1 cellular context compared by ENCODE assay signal in the genomic region with DNA sequence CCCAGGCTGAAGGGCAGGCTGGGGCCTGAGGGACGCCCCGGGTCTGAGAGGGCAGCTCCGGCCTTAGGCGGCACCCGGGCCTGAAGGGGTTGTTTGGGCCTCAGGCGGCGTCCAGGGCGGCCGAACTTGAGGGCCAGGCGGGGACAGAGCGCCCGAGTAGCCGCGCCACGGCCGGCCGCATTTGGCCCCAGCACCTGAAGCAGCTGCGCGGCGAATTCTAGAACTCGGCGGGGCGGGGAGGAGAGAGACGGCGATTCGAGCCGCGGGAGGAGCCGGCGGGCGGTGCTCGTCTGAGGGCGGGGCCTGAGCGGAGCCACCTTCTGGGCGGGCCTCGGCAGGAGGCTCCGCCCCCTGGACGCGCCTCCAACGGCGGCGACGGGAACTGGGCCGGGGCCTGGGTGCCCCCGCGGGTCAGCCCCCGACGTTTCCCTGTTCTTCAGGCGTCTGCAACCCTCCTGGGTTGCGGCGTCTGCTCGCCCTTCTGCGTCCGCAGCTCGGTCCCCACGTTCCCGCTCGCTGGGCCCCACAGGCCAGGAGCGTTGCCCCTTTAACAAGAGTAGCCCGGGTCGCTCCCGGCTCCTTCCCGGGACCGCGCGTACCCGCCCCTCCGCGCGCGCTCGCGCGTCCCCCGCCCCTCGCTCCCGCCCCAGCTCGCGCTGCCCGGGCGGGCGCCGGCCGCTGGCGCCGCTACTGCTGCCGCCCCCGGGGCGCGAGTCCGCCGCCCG.
A peak's percentile ranks its signal among the peaks of the same experiment; 100 is the strongest.
TF ChIP-seq lines count a peak whose summit lies in the region.

A gene with protein sequence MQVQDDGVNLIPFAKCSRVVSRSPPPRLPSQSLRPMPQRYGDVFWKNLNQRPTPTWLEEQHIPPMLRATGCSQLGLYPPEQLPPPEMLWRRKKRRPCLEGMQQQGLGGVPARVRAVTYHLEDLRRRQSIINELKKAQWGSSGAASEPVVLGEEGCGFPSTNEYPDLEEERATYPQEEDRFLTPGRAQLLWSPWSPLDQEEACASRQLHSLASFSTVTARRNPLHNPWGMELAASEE (minus strand): TSS at position 221 of the 725 bp plus-strand sequence. CDS start 3,085 bp downstream, outside the sequence.
A gene (plus strand): TSS at position 649 of the 725 bp plus-strand sequence. CDS start 2,297 bp downstream, outside the sequence.

TF ChIP-seq in HepG2, 621 proteins besides CTCF, POLR2A, EP300 and RAD21 (continued from another document and continues in another):
- TF ChIP-seq ZFP90 (CRISPR knock-in tag; IDR thresholded peaks at IDR 0.05; ENCODE audit: borderline replicate concordance) (no peak), KAT8 (CRISPR knock-in tag; IDR thresholded peaks at IDR 0.05) (peak; percentile 39; the same call in 1 of the 2 replicates), HMGA1 (CRISPR knock-in tag; conservative IDR thresholded peaks at IDR 0.05) (no peak), MAFF (IDR thresholded peaks at IDR 0.05; ENCODE audit: low read depth, low read length) (no peak), ISL2 (CRISPR knock-in tag; IDR thresholded peaks at IDR 0.05) (peak; percentile 60; the same call in 1 of the 2 replicates), ZNF530 (CRISPR knock-in tag; IDR thresholded peaks at IDR 0.05; ENCODE audit: low read depth) (no peak), U2AF1 (optimal IDR thresholded peaks at IDR 0.05; ENCODE audit: low read depth, low read length) (no peak), ZSCAN9 (CRISPR knock-in tag; IDR thresholded peaks at IDR 0.05; ENCODE audit: borderline replicate concordance) (no peak), RELA (CRISPR knock-in tag; IDR thresholded peaks at IDR 0.05) (no peak), ZNF839 (CRISPR knock-in tag; IDR thresholded peaks at IDR 0.05; ENCODE audit: borderline replicate concordance) (0 out of 2 replicates have a peak, but pooled peaks have one; percentile 42), ZNF772 (CRISPR knock-in tag; IDR thresholded peaks at IDR 0.05) (peak; percentile 25; the same call in 1 of the 2 replicates), RFXAP (CRISPR knock-in tag; IDR thresholded peaks at IDR 0.05; ENCODE audit: borderline replicate concordance) (peak; percentile 70; the same call in 1 of the 2 replicates), RORA (CRISPR knock-in tag; IDR thresholded peaks at IDR 0.05) (no peak), JUN (CRISPR knock-in tag; IDR thresholded peaks at IDR 0.05) (no peak), ZSCAN20 (CRISPR knock-in tag; IDR thresholded peaks at IDR 0.05; ENCODE audit: borderline replicate concordance) (no peak), PAX8 (CRISPR knock-in tag; IDR thresholded peaks at IDR 0.05; ENCODE audit: borderline replicate concordance) (no peak), ZNF17 (CRISPR knock-in tag; IDR thresholded peaks at IDR 0.05) (no peak), ZNF337 (CRISPR knock-in tag; IDR thresholded peaks at IDR 0.05; ENCODE audit: borderline replicate concordance, low read depth) (no peak), ZNF629 (CRISPR knock-in tag; conservative IDR thresholded peaks at IDR 0.05) (no peak), ZNF720 (CRISPR knock-in tag; IDR thresholded peaks at IDR 0.05) (no peak), MEIS2 (CRISPR knock-in tag; IDR thresholded peaks at IDR 0.05) (no peak; the same call in 1 of the 2 replicates), ZNF256 (CRISPR knock-in tag; conservative IDR thresholded peaks at IDR 0.05) (no peak), ZFAT (CRISPR knock-in tag; conservative IDR thresholded peaks at IDR 0.05) (no peak), SPEN (CRISPR knock-in tag; IDR thresholded peaks at IDR 0.05; ENCODE audit: low read depth) (no peak), ZNF557 (CRISPR knock-in tag; IDR thresholded peaks at IDR 0.05) (no peak), ATRX (CRISPR knock-in tag; IDR thresholded peaks at IDR 0.05; ENCODE audit: borderline replicate concordance) (no peak), PHF20 (CRISPR knock-in tag; IDR thresholded peaks at IDR 0.05) (no peak), STAT5B (CRISPR knock-in tag; IDR thresholded peaks at IDR 0.05) (no peak), ZNF724P (CRISPR knock-in tag; IDR thresholded peaks at IDR 0.05; ENCODE audit: borderline replicate concordance) (no peak), ZNF34 (CRISPR knock-in tag; IDR thresholded peaks at IDR 0.05; ENCODE audit: borderline replicate concordance) (no peak), CBFB (CRISPR knock-in tag; IDR thresholded peaks at IDR 0.05) (no peak), ZBTB42 (CRISPR knock-in tag; IDR thresholded peaks at IDR 0.05) (no peak), MAF1 (CRISPR knock-in tag; IDR thresholded peaks at IDR 0.05; ENCODE audit: borderline replicate concordance) (no peak), POLR2AphosphoS5 (IDR thresholded peaks at IDR 0.05; ENCODE audit: low read depth, low read length) (peak; percentile 68), SIN3B (IDR thresholded peaks at IDR 0.05; ENCODE audit: low read length) (no peak), ZNF101 (CRISPR knock-in tag; IDR thresholded peaks at IDR 0.05; ENCODE audit: borderline replicate concordance, low read depth) (no peak)
- TF ChIP-seq, protein P1, sequence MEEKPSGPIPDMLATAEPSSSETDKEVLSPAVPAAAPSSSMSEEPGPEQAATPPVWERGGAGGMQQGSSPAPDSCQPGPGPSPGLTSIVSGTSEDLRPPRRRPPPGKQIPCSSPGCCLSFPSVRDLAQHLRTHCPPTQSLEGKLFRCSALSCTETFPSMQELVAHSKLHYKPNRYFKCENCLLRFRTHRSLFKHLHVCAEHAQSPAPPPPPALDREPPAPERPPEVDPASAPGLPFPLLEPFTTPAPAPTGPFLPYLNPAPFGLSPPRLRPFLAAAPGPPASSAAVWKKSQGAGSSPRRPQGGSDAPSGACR (CRISPR knock-in tag; IDR thresholded peaks at IDR 0.05), result no peak
- TF ChIP-seq, protein P2, sequence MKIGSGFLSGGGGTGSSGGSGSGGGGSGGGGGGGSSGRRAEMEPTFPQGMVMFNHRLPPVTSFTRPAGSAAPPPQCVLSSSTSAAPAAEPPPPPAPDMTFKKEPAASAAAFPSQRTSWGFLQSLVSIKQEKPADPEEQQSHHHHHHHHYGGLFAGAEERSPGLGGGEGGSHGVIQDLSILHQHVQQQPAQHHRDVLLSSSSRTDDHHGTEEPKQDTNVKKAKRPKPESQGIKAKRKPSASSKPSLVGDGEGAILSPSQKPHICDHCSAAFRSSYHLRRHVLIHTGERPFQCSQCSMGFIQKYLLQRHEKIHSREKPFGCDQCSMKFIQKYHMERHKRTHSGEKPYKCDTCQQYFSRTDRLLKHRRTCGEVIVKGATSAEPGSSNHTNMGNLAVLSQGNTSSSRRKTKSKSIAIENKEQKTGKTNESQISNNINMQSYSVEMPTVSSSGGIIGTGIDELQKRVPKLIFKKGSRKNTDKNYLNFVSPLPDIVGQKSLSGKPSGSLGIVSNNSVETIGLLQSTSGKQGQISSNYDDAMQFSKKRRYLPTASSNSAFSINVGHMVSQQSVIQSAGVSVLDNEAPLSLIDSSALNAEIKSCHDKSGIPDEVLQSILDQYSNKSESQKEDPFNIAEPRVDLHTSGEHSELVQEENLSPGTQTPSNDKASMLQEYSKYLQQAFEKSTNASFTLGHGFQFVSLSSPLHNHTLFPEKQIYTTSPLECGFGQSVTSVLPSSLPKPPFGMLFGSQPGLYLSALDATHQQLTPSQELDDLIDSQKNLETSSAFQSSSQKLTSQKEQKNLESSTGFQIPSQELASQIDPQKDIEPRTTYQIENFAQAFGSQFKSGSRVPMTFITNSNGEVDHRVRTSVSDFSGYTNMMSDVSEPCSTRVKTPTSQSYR (CRISPR knock-in tag; IDR thresholded peaks at IDR 0.05; ENCODE audit: borderline replicate concordance), result no peak
- TF ChIP-seq, protein P3, sequence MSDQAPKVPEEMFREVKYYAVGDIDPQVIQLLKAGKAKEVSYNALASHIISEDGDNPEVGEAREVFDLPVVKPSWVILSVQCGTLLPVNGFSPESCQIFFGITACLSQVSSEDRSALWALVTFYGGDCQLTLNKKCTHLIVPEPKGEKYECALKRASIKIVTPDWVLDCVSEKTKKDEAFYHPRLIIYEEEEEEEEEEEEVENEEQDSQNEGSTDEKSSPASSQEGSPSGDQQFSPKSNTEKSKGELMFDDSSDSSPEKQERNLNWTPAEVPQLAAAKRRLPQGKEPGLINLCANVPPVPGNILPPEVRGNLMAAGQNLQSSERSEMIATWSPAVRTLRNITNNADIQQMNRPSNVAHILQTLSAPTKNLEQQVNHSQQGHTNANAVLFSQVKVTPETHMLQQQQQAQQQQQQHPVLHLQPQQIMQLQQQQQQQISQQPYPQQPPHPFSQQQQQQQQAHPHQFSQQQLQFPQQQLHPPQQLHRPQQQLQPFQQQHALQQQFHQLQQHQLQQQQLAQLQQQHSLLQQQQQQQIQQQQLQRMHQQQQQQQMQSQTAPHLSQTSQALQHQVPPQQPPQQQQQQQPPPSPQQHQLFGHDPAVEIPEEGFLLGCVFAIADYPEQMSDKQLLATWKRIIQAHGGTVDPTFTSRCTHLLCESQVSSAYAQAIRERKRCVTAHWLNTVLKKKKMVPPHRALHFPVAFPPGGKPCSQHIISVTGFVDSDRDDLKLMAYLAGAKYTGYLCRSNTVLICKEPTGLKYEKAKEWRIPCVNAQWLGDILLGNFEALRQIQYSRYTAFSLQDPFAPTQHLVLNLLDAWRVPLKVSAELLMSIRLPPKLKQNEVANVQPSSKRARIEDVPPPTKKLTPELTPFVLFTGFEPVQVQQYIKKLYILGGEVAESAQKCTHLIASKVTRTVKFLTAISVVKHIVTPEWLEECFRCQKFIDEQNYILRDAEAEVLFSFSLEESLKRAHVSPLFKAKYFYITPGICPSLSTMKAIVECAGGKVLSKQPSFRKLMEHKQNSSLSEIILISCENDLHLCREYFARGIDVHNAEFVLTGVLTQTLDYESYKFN (CRISPR knock-in tag; conservative IDR thresholded peaks at IDR 0.05), result no peak
- TF ChIP-seq, protein P4, sequence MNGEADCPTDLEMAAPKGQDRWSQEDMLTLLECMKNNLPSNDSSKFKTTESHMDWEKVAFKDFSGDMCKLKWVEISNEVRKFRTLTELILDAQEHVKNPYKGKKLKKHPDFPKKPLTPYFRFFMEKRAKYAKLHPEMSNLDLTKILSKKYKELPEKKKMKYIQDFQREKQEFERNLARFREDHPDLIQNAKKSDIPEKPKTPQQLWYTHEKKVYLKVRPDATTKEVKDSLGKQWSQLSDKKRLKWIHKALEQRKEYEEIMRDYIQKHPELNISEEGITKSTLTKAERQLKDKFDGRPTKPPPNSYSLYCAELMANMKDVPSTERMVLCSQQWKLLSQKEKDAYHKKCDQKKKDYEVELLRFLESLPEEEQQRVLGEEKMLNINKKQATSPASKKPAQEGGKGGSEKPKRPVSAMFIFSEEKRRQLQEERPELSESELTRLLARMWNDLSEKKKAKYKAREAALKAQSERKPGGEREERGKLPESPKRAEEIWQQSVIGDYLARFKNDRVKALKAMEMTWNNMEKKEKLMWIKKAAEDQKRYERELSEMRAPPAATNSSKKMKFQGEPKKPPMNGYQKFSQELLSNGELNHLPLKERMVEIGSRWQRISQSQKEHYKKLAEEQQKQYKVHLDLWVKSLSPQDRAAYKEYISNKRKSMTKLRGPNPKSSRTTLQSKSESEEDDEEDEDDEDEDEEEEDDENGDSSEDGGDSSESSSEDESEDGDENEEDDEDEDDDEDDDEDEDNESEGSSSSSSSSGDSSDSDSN (CRISPR knock-in tag; IDR thresholded peaks at IDR 0.05), result peak; percentile 83
- TF ChIP-seq, protein P5, sequence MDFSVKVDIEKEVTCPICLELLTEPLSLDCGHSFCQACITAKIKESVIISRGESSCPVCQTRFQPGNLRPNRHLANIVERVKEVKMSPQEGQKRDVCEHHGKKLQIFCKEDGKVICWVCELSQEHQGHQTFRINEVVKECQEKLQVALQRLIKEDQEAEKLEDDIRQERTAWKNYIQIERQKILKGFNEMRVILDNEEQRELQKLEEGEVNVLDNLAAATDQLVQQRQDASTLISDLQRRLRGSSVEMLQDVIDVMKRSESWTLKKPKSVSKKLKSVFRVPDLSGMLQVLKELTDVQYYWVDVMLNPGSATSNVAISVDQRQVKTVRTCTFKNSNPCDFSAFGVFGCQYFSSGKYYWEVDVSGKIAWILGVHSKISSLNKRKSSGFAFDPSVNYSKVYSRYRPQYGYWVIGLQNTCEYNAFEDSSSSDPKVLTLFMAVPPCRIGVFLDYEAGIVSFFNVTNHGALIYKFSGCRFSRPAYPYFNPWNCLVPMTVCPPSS (IDR thresholded peaks at IDR 0.05), result no peak
- TF ChIP-seq, protein P6, sequence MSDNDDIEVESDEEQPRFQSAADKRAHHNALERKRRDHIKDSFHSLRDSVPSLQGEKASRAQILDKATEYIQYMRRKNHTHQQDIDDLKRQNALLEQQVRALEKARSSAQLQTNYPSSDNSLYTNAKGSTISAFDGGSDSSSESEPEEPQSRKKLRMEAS (IDR thresholded peaks at IDR 0.05), result no peak; the same call in 1 of the 2 replicates
- TF ChIP-seq, protein P7, sequence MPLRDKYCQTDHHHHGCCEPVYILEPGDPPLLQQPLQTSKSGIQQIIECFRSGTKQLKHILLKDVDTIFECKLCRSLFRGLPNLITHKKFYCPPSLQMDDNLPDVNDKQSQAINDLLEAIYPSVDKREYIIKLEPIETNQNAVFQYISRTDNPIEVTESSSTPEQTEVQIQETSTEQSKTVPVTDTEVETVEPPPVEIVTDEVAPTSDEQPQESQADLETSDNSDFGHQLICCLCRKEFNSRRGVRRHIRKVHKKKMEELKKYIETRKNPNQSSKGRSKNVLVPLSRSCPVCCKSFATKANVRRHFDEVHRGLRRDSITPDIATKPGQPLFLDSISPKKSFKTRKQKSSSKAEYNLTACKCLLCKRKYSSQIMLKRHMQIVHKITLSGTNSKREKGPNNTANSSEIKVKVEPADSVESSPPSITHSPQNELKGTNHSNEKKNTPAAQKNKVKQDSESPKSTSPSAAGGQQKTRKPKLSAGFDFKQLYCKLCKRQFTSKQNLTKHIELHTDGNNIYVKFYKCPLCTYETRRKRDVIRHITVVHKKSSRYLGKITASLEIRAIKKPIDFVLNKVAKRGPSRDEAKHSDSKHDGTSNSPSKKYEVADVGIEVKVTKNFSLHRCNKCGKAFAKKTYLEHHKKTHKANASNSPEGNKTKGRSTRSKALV (CRISPR knock-in tag; IDR thresholded peaks at IDR 0.05), result 0 out of 2 replicates have a peak, but pooled peaks have one; percentile 33
- TF ChIP-seq, protein P8, sequence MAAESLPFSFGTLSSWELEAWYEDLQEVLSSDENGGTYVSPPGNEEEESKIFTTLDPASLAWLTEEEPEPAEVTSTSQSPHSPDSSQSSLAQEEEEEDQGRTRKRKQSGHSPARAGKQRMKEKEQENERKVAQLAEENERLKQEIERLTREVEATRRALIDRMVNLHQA (CRISPR knock-in tag; IDR thresholded peaks at IDR 0.05), result no peak
- TF ChIP-seq, protein P9, sequence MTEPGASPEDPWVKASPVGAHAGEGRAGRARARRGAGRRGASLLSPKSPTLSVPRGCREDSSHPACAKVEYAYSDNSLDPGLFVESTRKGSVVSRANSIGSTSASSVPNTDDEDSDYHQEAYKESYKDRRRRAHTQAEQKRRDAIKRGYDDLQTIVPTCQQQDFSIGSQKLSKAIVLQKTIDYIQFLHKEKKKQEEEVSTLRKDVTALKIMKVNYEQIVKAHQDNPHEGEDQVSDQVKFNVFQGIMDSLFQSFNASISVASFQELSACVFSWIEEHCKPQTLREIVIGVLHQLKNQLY (CRISPR knock-in tag; IDR thresholded peaks at IDR 0.05), result no peak
- TF ChIP-seq, protein P10, sequence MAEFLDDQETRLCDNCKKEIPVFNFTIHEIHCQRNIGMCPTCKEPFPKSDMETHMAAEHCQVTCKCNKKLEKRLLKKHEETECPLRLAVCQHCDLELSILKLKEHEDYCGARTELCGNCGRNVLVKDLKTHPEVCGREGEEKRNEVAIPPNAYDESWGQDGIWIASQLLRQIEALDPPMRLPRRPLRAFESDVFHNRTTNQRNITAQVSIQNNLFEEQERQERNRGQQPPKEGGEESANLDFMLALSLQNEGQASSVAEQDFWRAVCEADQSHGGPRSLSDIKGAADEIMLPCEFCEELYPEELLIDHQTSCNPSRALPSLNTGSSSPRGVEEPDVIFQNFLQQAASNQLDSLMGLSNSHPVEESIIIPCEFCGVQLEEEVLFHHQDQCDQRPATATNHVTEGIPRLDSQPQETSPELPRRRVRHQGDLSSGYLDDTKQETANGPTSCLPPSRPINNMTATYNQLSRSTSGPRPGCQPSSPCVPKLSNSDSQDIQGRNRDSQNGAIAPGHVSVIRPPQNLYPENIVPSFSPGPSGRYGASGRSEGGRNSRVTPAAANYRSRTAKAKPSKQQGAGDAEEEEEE (CRISPR knock-in tag; IDR thresholded peaks at IDR 0.05; ENCODE audit: borderline replicate concordance), result no peak
